1 cellular context compared by ENCODE assay signal in genomic region chr16:1428511-1428910, GRCh38.
TF ChIP-seq lines count a peak whose summit lies in the region.

No MANE protein-coding gene starts in this region.

TF ChIP-seq in GM12878, 131 proteins besides CTCF, POLR2A, EP300 and RAD21:
- no peak for TF ChIP-seq CUX1 (IDR thresholded peaks at IDR 0.05; ENCODE audit: insufficient replicate concordance, low read depth, low read length)
- TF ChIP-seq MYB (IDR thresholded peaks at IDR 0.05; ENCODE audit: borderline replicate concordance, low read depth, low read length) = no peak
- TF ChIP-seq CREB1 (IDR thresholded peaks at IDR 0.05; ENCODE audit: low read depth) = no peak
- no peak for TF ChIP-seq E2F4 (IDR thresholded peaks at IDR 0.05; ENCODE audit: low read depth, low read length)
- no peak for TF ChIP-seq CREM (IDR thresholded peaks at IDR 0.05; ENCODE audit: low read depth)
- TF ChIP-seq STAT3 (IDR thresholded peaks at IDR 0.05; ENCODE audit: low read depth, low read length) = no peak
- TF ChIP-seq YY1 (IDR thresholded peaks at IDR 0.05; ENCODE audit: low read depth, low read length) = peak; percentile 80
- no peak for TF ChIP-seq ATF7 (IDR thresholded peaks at IDR 0.05; ENCODE audit: low read depth)
- TF ChIP-seq SMC3 (IDR thresholded peaks at IDR 0.05; ENCODE audit: borderline replicate concordance, low read length) = peak; percentile 72
- TF ChIP-seq KAT2A (conservative IDR thresholded peaks at IDR 0.05; ENCODE audit: control insufficient read depth, low read depth, low read length) = no peak
- 0 out of 2 replicates have a peak, but pooled peaks have one; percentile 24 for TF ChIP-seq SMARCA5 (IDR thresholded peaks at IDR 0.05)
- TF ChIP-seq ZBTB4 (CRISPR knock-in tag; IDR thresholded peaks at IDR 0.05) = no peak
- TF ChIP-seq ZZZ3 (IDR thresholded peaks at IDR 0.05; ENCODE audit: control insufficient read depth, insufficient read length, low read depth) = no peak
- TF ChIP-seq BHLHE40 (IDR thresholded peaks at IDR 0.05; ENCODE audit: borderline replicate concordance in 1 of 2, low read depth in 2 of 2, low read length in 1 of 2) = peak in 1 of 2 experiments; percentile 27; a peak in 1 of 4 replicates
- TF ChIP-seq ESRRA (IDR thresholded peaks at IDR 0.05; ENCODE audit: low read length) = no peak
- no peak for TF ChIP-seq POLR2AphosphoS5 (IDR thresholded peaks at IDR 0.05; ENCODE audit: low read length)
